ENCODE assay signal across 13 cellular contexts in the genomic region with DNA sequence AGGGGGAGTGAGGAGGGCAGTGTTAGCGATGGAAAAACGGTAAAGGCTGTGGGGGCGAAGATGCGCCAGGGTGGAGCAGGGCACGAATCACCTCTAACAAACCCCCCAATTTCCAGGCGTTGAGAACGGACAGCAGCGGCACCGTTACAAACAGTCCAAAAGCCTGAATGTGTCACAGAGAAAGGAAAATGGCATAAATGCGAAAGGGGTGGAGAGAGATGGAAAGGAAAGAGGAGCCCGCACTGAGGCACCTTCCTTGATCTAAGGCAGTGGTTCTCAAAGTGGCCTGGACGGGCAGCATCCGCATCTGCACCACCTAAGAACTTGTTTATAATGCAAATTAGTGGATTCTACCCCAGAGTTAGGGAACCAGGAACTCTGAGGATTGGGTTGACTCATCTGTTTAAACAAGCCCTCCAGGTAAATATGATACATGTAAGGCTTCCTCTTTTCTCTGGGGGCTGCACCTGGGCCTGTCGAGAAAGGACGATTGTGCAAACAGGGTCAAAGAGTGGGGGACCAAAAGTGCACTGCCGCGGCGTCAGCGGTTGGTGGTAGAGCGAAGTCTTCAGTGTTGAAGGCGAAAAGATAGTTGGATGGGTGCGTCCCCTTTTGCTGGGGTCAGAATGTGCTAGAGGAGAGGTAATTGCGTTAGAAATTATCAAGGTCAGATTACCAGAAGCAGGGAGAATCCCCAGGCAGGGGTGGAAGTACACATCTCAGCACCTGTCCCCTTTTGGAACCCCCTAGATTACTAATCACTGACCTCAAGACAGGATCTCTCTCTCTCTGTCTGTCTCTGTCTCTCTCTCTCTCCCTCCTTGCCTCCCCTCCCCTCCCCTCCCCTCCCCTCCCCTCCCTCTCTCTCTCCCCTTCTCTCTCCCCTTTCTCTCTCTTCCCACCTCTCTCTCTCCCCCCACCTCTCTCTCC. TPM values are rescaled to one million over a fixed set of nuclear protein-coding genes. Genes with fewer than 3 reads are reported as not detected.
DNase-seq lines count a peak whose midpoint lies in the region; TF ChIP-seq lines count a peak whose summit lies in the region.
"Had no signal": no experiment of that assay in that cellular context is flagged by ENCODE, and none has a peak within 500 bp of the region (broad histone marks: within the 10 kb centered on the region; RNA-seq: fewer than 3 reads in every experiment).

No MANE protein-coding gene starts in this region.

- H3K4me3 ChIP-seq in HEK293 (ENCODE audit: low read depth, low read length) (peak overlapping the region; percentile 44), esophagus muscularis mucosa (peak overlapping the region; percentile 43 to 55 (median 45))

- intact Hi-C loops in esophagus muscularis mucosa (cut with DNase I), result loop anchor here (10.0 kb wide), 1 partner anchor 228 kb away; no protein-coding TSS in a partner anchor

- DNase-seq in NCI-H748 treated with DMSO at 0.1 percent for 48 hours (lab: John Stamatoyannopoulos, UW) (peak; percentile 76), esophagus muscularis mucosa (ENCODE audit: extremely low spot score) (no peak), osteocyte (ENCODE audit: extremely low spot score, unreplicated experiment) (no peak), NCI-H524 treated with DMSO at 0.1 percent for 48 hours (lab: John Stamatoyannopoulos, UW) (no peak), SW 1271 (lab: John Stamatoyannopoulos, UW) (no peak), NCI-H128 (lab: John Stamatoyannopoulos, UW; ENCODE audit: unreplicated experiment) (no peak)
- DNase-seq in effector CD8-positive, alpha-beta T cell (lab: John Stamatoyannopoulos, UW), result no peak
- DNase-seq: activated CD4-positive, CD25-positive, alpha-beta regulatory T cell; activated T-cell treated with anti-CD3 and anti-CD28 coated beads, Interleukin-2, amount 50 U/mL, for 4 hours; Caco-2 had no signal

- H3K27ac Mint-ChIP-seq in osteocyte (ENCODE audit: unreplicated experiment), result no peak overlapping the region

- no peak overlapping the region for H3K27ac ChIP-seq in HEK293 (ENCODE audit: extremely low read depth, low read depth, low read length)
- no peak overlapping the region for H3K27ac ChIP-seq in esophagus muscularis mucosa (replicated peaks in 1 of 4)
- H3K27ac ChIP-seq: left lung, prostate gland had no signal

- TF ChIP-seq POLR2A in esophagus muscularis mucosa (IDR thresholded peaks at IDR 0.05; ENCODE audit: low read depth), result no peak

- H3K36me3 Mint-ChIP-seq in osteocyte (ENCODE audit: unreplicated experiment), result no peaks in the 10 kb centered on the region

- POLR2A ChIA-PET in HEK293 (lab: Yijun Ruan, JAX), result no interaction called here

- H3K4me1 Mint-ChIP-seq in osteocyte (ENCODE audit: unreplicated experiment), result peaks cover 7% of the 10 kb centered on the region

- no peaks in the 10 kb centered on the region; the same call in 1 of the 2 replicates for H3K4me1 ChIP-seq in HEK293 (ENCODE audit: control insufficient read depth, insufficient read depth, low read length)
- peaks cover 14 to 19% (median 19%) of the 10 kb centered on the region in 4 donors for H3K4me1 ChIP-seq in esophagus muscularis mucosa
- H3K4me1 ChIP-seq: Caco-2 had no signal

- H3K27me3 Mint-ChIP-seq in osteocyte (ENCODE audit: unreplicated experiment), result peaks cover 63% of the 10 kb centered on the region

- CTCF ChIA-PET in HEK293 (lab: Yijun Ruan, JAX), result no interaction called here

- H3K4me3 Mint-ChIP-seq in osteocyte (ENCODE audit: unreplicated experiment), result peak overlapping the region; percentile 51
- H3K4me3 Mint-ChIP-seq: activated T-cell treated with anti-CD3 and anti-CD28 coated beads, Interleukin-2, amount 50 U/mL, for 4 hours had no signal

- WGBS in esophagus muscularis mucosa, result 14% methylated on average over 23 of the region's 23 CpGs

- TF ChIP-seq CTCF in HEK293 (tag by site-specific recombination; IDR thresholded peaks at IDR 0.05) (no peak), esophagus muscularis mucosa (IDR thresholded peaks at IDR 0.05) (no peak), osteocyte (IDR thresholded peaks at IDR 0.05) (no peak)

- H3K9me3 Mint-ChIP-seq in osteocyte (ENCODE audit: unreplicated experiment), result no peaks in the 10 kb centered on the region
- H3K9me3 Mint-ChIP-seq: activated T-cell treated with anti-CD3 and anti-CD28 coated beads, Interleukin-2, amount 50 U/mL, for 4 hours had no signal

- peaks cover 7 to 80% (median 31%) of the 10 kb centered on the region in 4 donors for H3K27me3 ChIP-seq in esophagus muscularis mucosa

- no peak for TF ChIP-seq EP300 in esophagus muscularis mucosa (IDR thresholded peaks at IDR 0.05)

- H3K9me3 ChIP-seq in HEK293 (ENCODE audit: control insufficient read depth, insufficient read depth, low read depth, low read length), result no peaks in the 10 kb centered on the region
- H3K9me3 ChIP-seq in esophagus muscularis mucosa, result no peaks in the 10 kb centered on the region
- H3K9me3 ChIP-seq: Caco-2, left lung, prostate gland had no signal

- no peaks in the 10 kb centered on the region for H3K36me3 ChIP-seq in HEK293 (ENCODE audit: control insufficient read depth in 2 of 2, insufficient read depth in 1 of 2, low read length in 2 of 2)
- H3K36me3 ChIP-seq in esophagus muscularis mucosa, result no peaks in the 10 kb centered on the region
- H3K36me3 ChIP-seq: left lung, prostate gland had no signal

TF ChIP-seq in HEK293, 187 proteins besides CTCF, POLR2A, EP300 and RAD21:
- TF ChIP-seq IKZF3 (tag by site-specific recombination; IDR thresholded peaks at IDR 0.05) (no peak), ZNF335 (tag by site-specific recombination; conservative IDR thresholded peaks at IDR 0.05) (peak; percentile 25; the same call in 1 of the 2 replicates), ZNF366 (tag by site-specific recombination; conservative IDR thresholded peaks at IDR 0.05) (no peak)
- TF ChIP-seq, protein P1, sequence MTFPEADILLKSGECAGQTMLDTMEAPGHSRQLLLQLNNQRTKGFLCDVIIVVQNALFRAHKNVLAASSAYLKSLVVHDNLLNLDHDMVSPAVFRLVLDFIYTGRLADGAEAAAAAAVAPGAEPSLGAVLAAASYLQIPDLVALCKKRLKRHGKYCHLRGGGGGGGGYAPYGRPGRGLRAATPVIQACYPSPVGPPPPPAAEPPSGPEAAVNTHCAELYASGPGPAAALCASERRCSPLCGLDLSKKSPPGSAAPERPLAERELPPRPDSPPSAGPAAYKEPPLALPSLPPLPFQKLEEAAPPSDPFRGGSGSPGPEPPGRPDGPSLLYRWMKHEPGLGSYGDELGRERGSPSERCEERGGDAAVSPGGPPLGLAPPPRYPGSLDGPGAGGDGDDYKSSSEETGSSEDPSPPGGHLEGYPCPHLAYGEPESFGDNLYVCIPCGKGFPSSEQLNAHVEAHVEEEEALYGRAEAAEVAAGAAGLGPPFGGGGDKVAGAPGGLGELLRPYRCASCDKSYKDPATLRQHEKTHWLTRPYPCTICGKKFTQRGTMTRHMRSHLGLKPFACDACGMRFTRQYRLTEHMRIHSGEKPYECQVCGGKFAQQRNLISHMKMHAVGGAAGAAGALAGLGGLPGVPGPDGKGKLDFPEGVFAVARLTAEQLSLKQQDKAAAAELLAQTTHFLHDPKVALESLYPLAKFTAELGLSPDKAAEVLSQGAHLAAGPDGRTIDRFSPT (tag by site-specific recombination; IDR thresholded peaks at IDR 0.05), result no peak
TF ChIP-seq in HEK293: peak in this region for 1.

RNA-seq across cellular contexts. Expression of gene KCNH5, which starts 1.3 kb away (rescaled TPM):
- total RNA-seq in esophagus muscularis mucosa, result under 1 TPM; under 0.01 to 0.23 (median 0.12) TPM
- total RNA-seq in osteocyte, result not detected in 2 replicates
- total RNA-seq: activated T-cell treated with anti-CD3 and anti-CD28 coated beads, Interleukin-2, amount 50 U/mL, for 4 hours; Caco-2 had no signal
